15 cellular contexts compared by ENCODE assay signal in genomic region chr16:27749547-27749875, GRCh38.
"Had no signal": no experiment of that assay in that cellular context is flagged by ENCODE, and none has a peak within 500 bp of the region (broad histone marks: within the 10 kb centered on the region; RNA-seq: fewer than 3 reads in every experiment).

No MANE protein-coding gene starts in this region.

- H3K9me3 Mint-ChIP-seq: activated naive CD8-positive, alpha-beta T cell treated with anti-CD3 and anti-CD28 coated beads, Interleukin-2, amount 50 U/mL, for 24 hours; activated T-helper 1 cell treated with anti-CD3 and anti-CD28 coated beads, Interleukin-12 subunit alpha, Interleukin-12 subunit beta, Interleukin-2, Interleukin-4 antibody, amounts not matched to agents 30 ng/mL and 10 ng/mL and 1 ng/mL, durations not matched to agents 14 hours and 24 hours and 36 hours; brain; naive thymus-derived CD4-positive, alpha-beta T cell; neural crest cell; stimulated activated naive B cell treated with anti-CD40 and anti-IgM and Interleukin-4, amounts not matched to agents 10 μg/mL and 1 μg/mL and 100 μg/mL, for 72 hours had no signal

- H3K27ac Mint-ChIP-seq: activated naive CD8-positive, alpha-beta T cell treated with anti-CD3 and anti-CD28 coated beads, Interleukin-2, amount 50 U/mL, for 24 hours; activated T-helper 1 cell treated with anti-CD3 and anti-CD28 coated beads, Interleukin-12 subunit alpha, Interleukin-12 subunit beta, Interleukin-2, Interleukin-4 antibody, amounts not matched to agents 30 ng/mL and 10 ng/mL and 1 ng/mL, durations not matched to agents 14 hours and 24 hours and 36 hours; progenitor cell of endocrine pancreas; stimulated activated naive B cell treated with anti-CD40 and anti-IgM and Interleukin-4, amounts not matched to agents 10 μg/mL and 1 μg/mL and 100 μg/mL, for 72 hours had no signal

- H3K4me3 ChIP-seq: hepatocyte, sigmoid colon, smooth muscle cell, upper lobe of left lung had no signal

- H3K9me3 ChIP-seq: sigmoid colon, upper lobe of left lung had no signal

- H3K27ac ChIP-seq: hepatocyte, sigmoid colon, upper lobe of left lung, VCaP had no signal

- H3K27me3 Mint-ChIP-seq: activated naive CD8-positive, alpha-beta T cell treated with anti-CD3 and anti-CD28 coated beads, Interleukin-2, amount 50 U/mL, for 24 hours; naive thymus-derived CD4-positive, alpha-beta T cell; progenitor cell of endocrine pancreas; stimulated activated naive B cell treated with anti-CD40 and anti-IgM and Interleukin-4, amounts not matched to agents 10 μg/mL and 1 μg/mL and 100 μg/mL, for 72 hours had no signal

- DNase-seq: activated gamma-delta T cell; retina; sigmoid colon; stimulated activated naive B cell treated with anti-CD40 and anti-IgM and Interleukin-4, amounts not matched to agents 10 μg/mL and 1 μg/mL and 100 μg/mL, for 72 hours had no signal

- H3K4me2 ChIP-seq: hepatocyte, smooth muscle cell had no signal

- ATAC-seq: activated naive CD8-positive, alpha-beta T cell treated with anti-CD3 and anti-CD28 coated beads, Interleukin-2, amount 50 U/mL, for 24 hours had no signal

- H3K79me2 ChIP-seq: hepatocyte had no signal

- H3K27me3 ChIP-seq: hepatocyte, sigmoid colon, upper lobe of left lung had no signal

- H2AFZ ChIP-seq: hepatocyte had no signal

- H3K4me3 Mint-ChIP-seq: activated CD8-positive, alpha-beta T cell treated with anti-CD3 and anti-CD28 coated beads, Interleukin-2, amount 10 ng/mL, durations not matched to agents 7 days and 5 days; activated naive CD8-positive, alpha-beta T cell treated with anti-CD3 and anti-CD28 coated beads, Interleukin-2, amount 50 U/mL, for 24 hours; activated T-helper 1 cell treated with anti-CD3 and anti-CD28 coated beads, Interleukin-12 subunit alpha, Interleukin-12 subunit beta, Interleukin-2, Interleukin-4 antibody, amounts not matched to agents 30 ng/mL and 10 ng/mL and 1 ng/mL, durations not matched to agents 14 hours and 24 hours and 36 hours; brain; neural crest cell; stimulated activated naive B cell treated with anti-CD40 and anti-IgM and Interleukin-4, amounts not matched to agents 10 μg/mL and 1 μg/mL and 100 μg/mL, for 72 hours had no signal
